23 cellular contexts compared by ENCODE assay signal in genomic region chr5:149123211-149123610, GRCh38. TPM values are rescaled to one million over a fixed set of nuclear protein-coding genes. Genes with fewer than 3 reads are reported as not detected.
"Had no signal": no experiment of that assay in that cellular context is flagged by ENCODE, and none has a peak within 500 bp of the region (broad histone marks: within the 10 kb centered on the region; RNA-seq: fewer than 3 reads in every experiment).

No MANE protein-coding gene starts in this region.

- H3K4me2 ChIP-seq: hepatocyte had no signal

- DNase-seq: dermis blood vessel endothelial cell; dorsolateral prefrontal cortex; effector CD4-positive, alpha-beta T cell; effector memory CD4-positive, alpha-beta T cell; foreskin keratinocyte; heart left ventricle; hypothalamus; immature natural killer cell; islet precursor cell; kidney; kidney glomerular epithelial cell; left colon; left ventricle myocardium superior; lower lobe of right lung; mesenchymal stem cell; mucosa of descending colon; naive B cell; naive thymus-derived CD8-positive, alpha-beta T cell had no signal

- H2AFZ ChIP-seq: hepatocyte had no signal

- H3K4me1 ChIP-seq: esophagus muscularis mucosa, gastroesophageal sphincter, lower lobe of right lung had no signal

- H3K36me3 ChIP-seq: esophagus muscularis mucosa, gastroesophageal sphincter, heart left ventricle, lower lobe of right lung had no signal

- H3K27me3 ChIP-seq: dorsolateral prefrontal cortex, esophagus muscularis mucosa, foreskin keratinocyte, gastroesophageal sphincter, heart left ventricle, hepatocyte had no signal

- H3K9me3 ChIP-seq: esophagus muscularis mucosa, gastroesophageal sphincter, heart left ventricle, lower lobe of right lung, mucosa of descending colon had no signal

- H3K27ac ChIP-seq: coronary artery, dorsolateral prefrontal cortex, esophagus muscularis mucosa, foreskin keratinocyte, gastroesophageal sphincter, heart left ventricle, hepatocyte, lower lobe of right lung had no signal

- ATAC-seq: foreskin keratinocyte; gastroesophageal sphincter; heart left ventricle; left colon; left lobe of liver; left ventricle myocardium superior; lower lobe of right lung; mucosa of descending colon; naive thymus-derived CD8-positive, alpha-beta T cell had no signal

- H3K4me3 ChIP-seq: coronary artery, dorsolateral prefrontal cortex, esophagus muscularis mucosa, gastroesophageal sphincter, heart left ventricle, hepatocyte, lower lobe of right lung, mucosa of descending colon had no signal

- H3K79me2 ChIP-seq: hepatocyte had no signal

RNA-seq across cellular contexts. Expression of gene ABLIM3, which starts 18.1 kb away (rescaled TPM):
- total RNA-seq: naive thymus-derived CD8-positive, alpha-beta T cell had no signal
